In the genomic region with DNA sequence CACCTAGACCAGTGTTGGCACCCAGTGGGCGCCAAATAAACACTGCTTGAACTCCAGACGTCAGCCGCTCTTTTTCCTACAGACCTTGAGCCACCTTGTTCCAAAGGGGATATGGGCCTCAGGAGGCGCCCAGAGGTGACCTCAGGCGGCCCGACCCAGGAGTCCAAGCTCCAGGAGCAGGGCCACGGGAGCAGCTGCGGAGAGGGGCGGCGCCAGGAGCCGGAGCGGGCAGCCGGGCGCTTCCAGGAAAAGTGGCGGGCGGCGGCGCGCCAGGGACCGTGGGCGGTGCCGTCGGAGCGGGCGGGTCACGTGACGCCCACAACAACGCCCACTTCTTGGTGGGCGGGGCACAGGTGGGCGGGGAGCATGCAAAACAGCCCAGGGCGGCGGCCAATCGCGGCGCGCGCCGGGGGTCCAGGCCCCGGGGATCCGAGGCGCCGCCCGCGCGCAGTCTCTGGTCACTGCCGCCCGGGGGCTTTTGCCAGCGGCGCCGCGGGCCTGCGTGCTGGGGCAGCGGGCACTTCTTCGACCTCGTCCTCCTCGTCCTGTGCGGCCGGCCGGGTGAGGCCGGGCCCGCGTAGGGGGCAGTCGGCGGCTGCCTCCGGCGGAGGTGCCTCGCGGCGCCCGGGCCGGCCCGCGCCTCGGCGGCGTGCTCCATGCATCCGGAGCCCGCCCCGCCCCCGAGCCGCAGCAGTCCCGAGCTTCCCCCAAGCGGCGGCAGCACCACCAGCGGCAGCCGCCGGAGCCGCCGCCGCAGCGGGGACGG, we compare ENCODE assay signal across 1 cellular context.
TF ChIP-seq lines count a peak whose summit lies in the region.

A gene (plus strand): TSS at position 444 of the 766 bp plus-strand sequence.

TF ChIP-seq in HEK293, 187 proteins besides CTCF, POLR2A, EP300 and RAD21 (continued from another document and continues in another):
- TF ChIP-seq ZNF785 (tag by site-specific recombination; IDR thresholded peaks at IDR 0.05) = no peak
- TF ChIP-seq, protein P1, sequence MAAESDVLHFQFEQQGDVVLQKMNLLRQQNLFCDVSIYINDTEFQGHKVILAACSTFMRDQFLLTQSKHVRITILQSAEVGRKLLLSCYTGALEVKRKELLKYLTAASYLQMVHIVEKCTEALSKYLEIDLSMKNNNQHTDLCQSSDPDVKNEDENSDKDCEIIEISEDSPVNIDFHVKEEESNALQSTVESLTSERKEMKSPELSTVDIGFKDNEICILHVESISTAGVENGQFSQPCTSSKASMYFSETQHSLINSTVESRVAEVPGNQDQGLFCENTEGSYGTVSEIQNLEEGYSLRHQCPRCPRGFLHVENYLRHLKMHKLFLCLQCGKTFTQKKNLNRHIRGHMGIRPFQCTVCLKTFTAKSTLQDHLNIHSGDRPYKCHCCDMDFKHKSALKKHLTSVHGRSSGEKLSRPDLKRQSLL (tag by site-specific recombination; IDR thresholded peaks at IDR 0.05) = no peak
- TF ChIP-seq, protein P2, sequence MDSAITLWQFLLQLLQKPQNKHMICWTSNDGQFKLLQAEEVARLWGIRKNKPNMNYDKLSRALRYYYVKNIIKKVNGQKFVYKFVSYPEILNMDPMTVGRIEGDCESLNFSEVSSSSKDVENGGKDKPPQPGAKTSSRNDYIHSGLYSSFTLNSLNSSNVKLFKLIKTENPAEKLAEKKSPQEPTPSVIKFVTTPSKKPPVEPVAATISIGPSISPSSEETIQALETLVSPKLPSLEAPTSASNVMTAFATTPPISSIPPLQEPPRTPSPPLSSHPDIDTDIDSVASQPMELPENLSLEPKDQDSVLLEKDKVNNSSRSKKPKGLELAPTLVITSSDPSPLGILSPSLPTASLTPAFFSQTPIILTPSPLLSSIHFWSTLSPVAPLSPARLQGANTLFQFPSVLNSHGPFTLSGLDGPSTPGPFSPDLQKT (IDR thresholded peaks at IDR 0.05; ENCODE audit: borderline replicate concordance, low read depth, low read length) = no peak
- TF ChIP-seq ZNF366 (tag by site-specific recombination; conservative IDR thresholded peaks at IDR 0.05) = no peak
- TF ChIP-seq, protein P3, sequence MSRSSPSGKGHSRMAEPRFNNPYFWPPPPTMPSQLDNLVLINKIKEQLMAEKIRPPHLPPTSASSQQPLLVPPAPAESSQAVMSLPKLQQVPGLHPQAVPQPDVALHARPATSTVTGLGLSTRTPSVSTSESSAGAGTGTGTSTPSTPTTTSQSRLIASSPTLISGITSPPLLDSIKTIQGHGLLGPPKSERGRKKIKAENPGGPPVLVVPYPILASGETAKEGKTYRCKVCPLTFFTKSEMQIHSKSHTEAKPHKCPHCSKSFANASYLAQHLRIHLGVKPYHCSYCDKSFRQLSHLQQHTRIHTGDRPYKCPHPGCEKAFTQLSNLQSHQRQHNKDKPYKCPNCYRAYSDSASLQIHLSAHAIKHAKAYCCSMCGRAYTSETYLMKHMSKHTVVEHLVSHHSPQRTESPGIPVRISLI (tag by site-specific recombination; IDR thresholded peaks at IDR 0.05) = no peak
- TF ChIP-seq ZNF155 (tag by site-specific recombination; IDR thresholded peaks at IDR 0.05) = no peak
- TF ChIP-seq ZNF140 (tag by site-specific recombination; IDR thresholded peaks at IDR 0.05) = no peak
- TF ChIP-seq, protein P4, sequence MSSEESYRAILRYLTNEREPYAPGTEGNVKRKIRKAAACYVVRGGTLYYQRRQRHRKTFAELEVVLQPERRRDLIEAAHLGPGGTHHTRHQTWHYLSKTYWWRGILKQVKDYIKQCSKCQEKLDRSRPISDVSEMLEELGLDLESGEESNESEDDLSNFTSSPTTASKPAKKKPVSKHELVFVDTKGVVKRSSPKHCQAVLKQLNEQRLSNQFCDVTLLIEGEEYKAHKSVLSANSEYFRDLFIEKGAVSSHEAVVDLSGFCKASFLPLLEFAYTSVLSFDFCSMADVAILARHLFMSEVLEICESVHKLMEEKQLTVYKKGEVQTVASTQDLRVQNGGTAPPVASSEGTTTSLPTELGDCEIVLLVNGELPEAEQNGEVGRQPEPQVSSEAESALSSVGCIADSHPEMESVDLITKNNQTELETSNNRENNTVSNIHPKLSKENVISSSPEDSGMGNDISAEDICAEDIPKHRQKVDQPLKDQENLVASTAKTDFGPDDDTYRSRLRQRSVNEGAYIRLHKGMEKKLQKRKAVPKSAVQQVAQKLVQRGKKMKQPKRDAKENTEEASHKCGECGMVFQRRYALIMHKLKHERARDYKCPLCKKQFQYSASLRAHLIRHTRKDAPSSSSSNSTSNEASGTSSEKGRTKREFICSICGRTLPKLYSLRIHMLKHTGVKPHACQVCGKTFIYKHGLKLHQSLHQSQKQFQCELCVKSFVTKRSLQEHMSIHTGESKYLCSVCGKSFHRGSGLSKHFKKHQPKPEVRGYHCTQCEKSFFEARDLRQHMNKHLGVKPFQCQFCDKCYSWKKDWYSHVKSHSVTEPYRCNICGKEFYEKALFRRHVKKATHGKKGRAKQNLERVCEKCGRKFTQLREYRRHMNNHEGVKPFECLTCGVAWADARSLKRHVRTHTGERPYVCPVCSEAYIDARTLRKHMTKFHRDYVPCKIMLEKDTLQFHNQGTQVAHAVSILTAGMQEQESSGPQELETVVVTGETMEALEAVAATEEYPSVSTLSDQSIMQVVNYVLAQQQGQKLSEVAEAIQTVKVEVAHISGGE (tag by site-specific recombination; conservative IDR thresholded peaks at IDR 0.05; ENCODE audit: low read depth) = no peak
- TF ChIP-seq ZNF747 (tag by site-specific recombination; IDR thresholded peaks at IDR 0.05) = no peak
- TF ChIP-seq, protein P5, sequence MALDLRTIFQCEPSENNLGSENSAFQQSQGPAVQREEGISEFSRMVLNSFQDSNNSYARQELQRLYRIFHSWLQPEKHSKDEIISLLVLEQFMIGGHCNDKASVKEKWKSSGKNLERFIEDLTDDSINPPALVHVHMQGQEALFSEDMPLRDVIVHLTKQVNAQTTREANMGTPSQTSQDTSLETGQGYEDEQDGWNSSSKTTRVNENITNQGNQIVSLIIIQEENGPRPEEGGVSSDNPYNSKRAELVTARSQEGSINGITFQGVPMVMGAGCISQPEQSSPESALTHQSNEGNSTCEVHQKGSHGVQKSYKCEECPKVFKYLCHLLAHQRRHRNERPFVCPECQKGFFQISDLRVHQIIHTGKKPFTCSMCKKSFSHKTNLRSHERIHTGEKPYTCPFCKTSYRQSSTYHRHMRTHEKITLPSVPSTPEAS (tag by site-specific recombination; IDR thresholded peaks at IDR 0.05) = no peak
- TF ChIP-seq ZBTB48 (tag by site-specific recombination; IDR thresholded peaks at IDR 0.05) = 0 out of 2 replicates have a peak, but pooled peaks have one; percentile 26
- TF ChIP-seq ZNF37A (tag by site-specific recombination; IDR thresholded peaks at IDR 0.05) = no peak
- no peak for TF ChIP-seq MZF1 (tag by site-specific recombination; IDR thresholded peaks at IDR 0.05; ENCODE audit: borderline replicate concordance)
- TF ChIP-seq, protein P6, sequence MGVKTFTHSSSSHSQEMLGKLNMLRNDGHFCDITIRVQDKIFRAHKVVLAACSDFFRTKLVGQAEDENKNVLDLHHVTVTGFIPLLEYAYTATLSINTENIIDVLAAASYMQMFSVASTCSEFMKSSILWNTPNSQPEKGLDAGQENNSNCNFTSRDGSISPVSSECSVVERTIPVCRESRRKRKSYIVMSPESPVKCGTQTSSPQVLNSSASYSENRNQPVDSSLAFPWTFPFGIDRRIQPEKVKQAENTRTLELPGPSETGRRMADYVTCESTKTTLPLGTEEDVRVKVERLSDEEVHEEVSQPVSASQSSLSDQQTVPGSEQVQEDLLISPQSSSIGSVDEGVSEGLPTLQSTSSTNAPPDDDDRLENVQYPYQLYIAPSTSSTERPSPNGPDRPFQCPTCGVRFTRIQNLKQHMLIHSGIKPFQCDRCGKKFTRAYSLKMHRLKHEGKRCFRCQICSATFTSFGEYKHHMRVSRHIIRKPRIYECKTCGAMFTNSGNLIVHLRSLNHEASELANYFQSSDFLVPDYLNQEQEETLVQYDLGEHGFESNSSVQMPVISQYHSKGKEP (tag by site-specific recombination; IDR thresholded peaks at IDR 0.05) = peak; percentile 42; the same call in 1 of the 2 replicates
- TF ChIP-seq ZNF433 (tag by site-specific recombination; IDR thresholded peaks at IDR 0.05; ENCODE audit: low read depth) = no peak
- TF ChIP-seq ZNF292 (tag by site-specific recombination; IDR thresholded peaks at IDR 0.05; ENCODE audit: borderline replicate concordance, low read depth) = no peak
- TF ChIP-seq, protein P7, sequence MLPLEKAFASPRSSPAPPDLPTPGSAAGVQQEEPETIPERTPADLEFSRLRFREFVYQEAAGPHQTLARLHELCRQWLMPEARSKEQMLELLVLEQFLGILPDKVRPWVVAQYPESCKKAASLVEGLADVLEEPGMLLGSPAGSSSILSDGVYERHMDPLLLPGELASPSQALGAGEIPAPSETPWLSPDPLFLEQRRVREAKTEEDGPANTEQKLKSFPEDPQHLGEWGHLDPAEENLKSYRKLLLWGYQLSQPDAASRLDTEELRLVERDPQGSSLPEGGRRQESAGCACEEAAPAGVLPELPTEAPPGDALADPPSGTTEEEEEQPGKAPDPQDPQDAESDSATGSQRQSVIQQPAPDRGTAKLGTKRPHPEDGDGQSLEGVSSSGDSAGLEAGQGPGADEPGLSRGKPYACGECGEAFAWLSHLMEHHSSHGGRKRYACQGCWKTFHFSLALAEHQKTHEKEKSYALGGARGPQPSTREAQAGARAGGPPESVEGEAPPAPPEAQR (tag by site-specific recombination; IDR thresholded peaks at IDR 0.05) = no peak
- TF ChIP-seq KLF9 (tag by site-specific recombination; IDR thresholded peaks at IDR 0.05; ENCODE audit: low read depth) = peak; percentile 96
- no peak for TF ChIP-seq ZNF404 (tag by site-specific recombination; IDR thresholded peaks at IDR 0.05)
- no peak for TF ChIP-seq ZNF558 (tag by site-specific recombination; IDR thresholded peaks at IDR 0.05)
- TF ChIP-seq ZNF138 (tag by site-specific recombination; IDR thresholded peaks at IDR 0.05; ENCODE audit: borderline replicate concordance) = no peak
- TF ChIP-seq ZBTB17 (tag by site-specific recombination; IDR thresholded peaks at IDR 0.05) = peak; percentile 22; the same call in 1 of the 2 replicates
- no peak for TF ChIP-seq ZNF133 (tag by site-specific recombination; IDR thresholded peaks at IDR 0.05)
- peak; percentile 92 for TF ChIP-seq ZBTB8A (tag by site-specific recombination; IDR thresholded peaks at IDR 0.05)
- 0 out of 2 replicates have a peak, but pooled peaks have one; percentile 19 for TF ChIP-seq HOXC10 (CRISPR knock-in tag; IDR thresholded peaks at IDR 0.05)
- no peak for TF ChIP-seq ZNF654 (tag by site-specific recombination; IDR thresholded peaks at IDR 0.05; ENCODE audit: low read depth)
- no peak for TF ChIP-seq ZNF302 (tag by site-specific recombination; IDR thresholded peaks at IDR 0.05; ENCODE audit: low read depth)
- no peak; the same call in 1 of the 2 replicates for TF ChIP-seq ZNF10 (tag by site-specific recombination; IDR thresholded peaks at IDR 0.05)
- no peak for TF ChIP-seq ZNF510 (tag by site-specific recombination; IDR thresholded peaks at IDR 0.05; ENCODE audit: insufficient replicate concordance)
- no peak for TF ChIP-seq ZBTB21 (tag by site-specific recombination; IDR thresholded peaks at IDR 0.05)
- TF ChIP-seq ZNF112 (tag by site-specific recombination; IDR thresholded peaks at IDR 0.05) = no peak
- TF ChIP-seq KLF10 (tag by site-specific recombination; IDR thresholded peaks at IDR 0.05) = peak; percentile 99
- TF ChIP-seq ZNF621 (tag by site-specific recombination; IDR thresholded peaks at IDR 0.05) = no peak
- TF ChIP-seq ZNF629 (tag by site-specific recombination; IDR thresholded peaks at IDR 0.05) = no peak
- TF ChIP-seq ZNF184 (tag by site-specific recombination; IDR thresholded peaks at IDR 0.05) = no peak
- no peak for TF ChIP-seq ZNF211 (tag by site-specific recombination; IDR thresholded peaks at IDR 0.05; ENCODE audit: low read depth)
- TF ChIP-seq, protein P8, sequence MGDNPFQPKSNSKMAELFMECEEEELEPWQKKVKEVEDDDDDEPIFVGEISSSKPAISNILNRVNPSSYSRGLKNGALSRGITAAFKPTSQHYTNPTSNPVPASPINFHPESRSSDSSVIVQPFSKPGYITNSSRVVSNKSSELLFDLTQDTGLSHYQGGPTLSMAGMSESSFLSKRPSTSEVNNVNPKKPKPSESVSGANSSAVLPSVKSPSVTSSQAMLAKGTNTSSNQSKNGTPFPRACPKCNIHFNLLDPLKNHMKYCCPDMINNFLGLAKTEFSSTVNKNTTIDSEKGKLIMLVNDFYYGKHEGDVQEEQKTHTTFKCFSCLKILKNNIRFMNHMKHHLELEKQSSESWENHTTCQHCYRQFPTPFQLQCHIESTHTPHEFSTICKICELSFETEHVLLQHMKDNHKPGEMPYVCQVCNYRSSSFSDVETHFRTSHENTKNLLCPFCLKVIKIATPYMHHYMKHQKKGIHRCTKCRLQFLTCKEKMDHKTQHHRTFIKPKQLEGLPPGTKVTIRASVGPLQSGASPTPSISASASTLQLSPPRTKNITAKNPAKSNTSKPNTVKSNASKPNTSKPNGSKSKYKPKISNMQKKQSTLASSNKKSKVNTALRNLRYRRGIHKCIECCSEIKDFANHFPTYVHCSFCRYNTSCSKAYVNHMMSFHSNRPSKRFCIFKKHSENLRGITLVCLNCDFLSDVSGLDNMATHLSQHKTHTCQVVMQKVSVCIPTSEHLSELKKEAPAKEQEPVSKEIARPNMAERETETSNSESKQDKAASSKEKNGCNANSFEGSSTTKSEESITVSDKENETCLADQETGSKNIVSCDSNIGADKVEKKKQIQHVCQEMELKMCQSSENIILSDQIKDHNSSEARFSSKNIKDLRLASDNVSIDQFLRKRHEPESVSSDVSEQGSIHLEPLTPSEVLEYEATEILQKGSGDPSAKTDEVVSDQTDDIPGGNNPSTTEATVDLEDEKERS (tag by site-specific recombination; IDR thresholded peaks at IDR 0.05) = no peak
- TF ChIP-seq, protein P9, sequence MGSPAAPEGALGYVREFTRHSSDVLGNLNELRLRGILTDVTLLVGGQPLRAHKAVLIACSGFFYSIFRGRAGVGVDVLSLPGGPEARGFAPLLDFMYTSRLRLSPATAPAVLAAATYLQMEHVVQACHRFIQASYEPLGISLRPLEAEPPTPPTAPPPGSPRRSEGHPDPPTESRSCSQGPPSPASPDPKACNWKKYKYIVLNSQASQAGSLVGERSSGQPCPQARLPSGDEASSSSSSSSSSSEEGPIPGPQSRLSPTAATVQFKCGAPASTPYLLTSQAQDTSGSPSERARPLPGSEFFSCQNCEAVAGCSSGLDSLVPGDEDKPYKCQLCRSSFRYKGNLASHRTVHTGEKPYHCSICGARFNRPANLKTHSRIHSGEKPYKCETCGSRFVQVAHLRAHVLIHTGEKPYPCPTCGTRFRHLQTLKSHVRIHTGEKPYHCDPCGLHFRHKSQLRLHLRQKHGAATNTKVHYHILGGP (tag by site-specific recombination; IDR thresholded peaks at IDR 0.05) = no peak
- 0 out of 2 replicates have a peak, but pooled peaks have one; percentile 49 for TF ChIP-seq ZEB2 (tag by site-specific recombination; IDR thresholded peaks at IDR 0.05)
- TF ChIP-seq, protein P10, sequence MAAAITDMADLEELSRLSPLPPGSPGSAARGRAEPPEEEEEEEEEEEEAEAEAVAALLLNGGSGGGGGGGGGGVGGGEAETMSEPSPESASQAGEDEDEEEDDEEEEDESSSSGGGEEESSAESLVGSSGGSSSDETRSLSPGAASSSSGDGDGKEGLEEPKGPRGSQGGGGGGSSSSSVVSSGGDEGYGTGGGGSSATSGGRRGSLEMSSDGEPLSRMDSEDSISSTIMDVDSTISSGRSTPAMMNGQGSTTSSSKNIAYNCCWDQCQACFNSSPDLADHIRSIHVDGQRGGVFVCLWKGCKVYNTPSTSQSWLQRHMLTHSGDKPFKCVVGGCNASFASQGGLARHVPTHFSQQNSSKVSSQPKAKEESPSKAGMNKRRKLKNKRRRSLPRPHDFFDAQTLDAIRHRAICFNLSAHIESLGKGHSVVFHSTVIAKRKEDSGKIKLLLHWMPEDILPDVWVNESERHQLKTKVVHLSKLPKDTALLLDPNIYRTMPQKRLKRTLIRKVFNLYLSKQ (tag by site-specific recombination; IDR thresholded peaks at IDR 0.05; ENCODE audit: borderline replicate concordance) = no peak
- no peak for TF ChIP-seq ZNF48 (tag by site-specific recombination; IDR thresholded peaks at IDR 0.05)
- peak; percentile 33; the same call in 1 of the 2 replicates for TF ChIP-seq ZBTB20 (tag by site-specific recombination; IDR thresholded peaks at IDR 0.05)
